In the genomic region with DNA sequence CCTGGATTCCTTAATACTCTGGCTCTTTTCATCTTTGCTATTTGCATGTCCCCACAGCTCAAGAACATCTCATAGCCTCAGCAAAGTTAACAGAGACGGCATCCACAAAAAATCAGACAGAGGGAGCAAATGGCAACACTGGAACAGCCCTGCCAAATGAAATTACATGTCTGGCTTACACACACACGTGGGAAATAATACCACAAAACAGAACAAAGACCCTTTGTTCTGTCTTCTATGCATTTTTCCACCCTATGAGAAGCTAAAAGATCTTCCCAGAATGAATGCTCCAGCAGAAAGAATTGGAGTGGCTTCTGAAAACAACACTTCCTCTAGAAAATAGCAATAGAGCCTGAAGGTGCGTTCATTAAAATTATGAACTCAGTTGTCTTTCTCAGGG, we compare ENCODE assay signal across 16 cellular contexts.
DNase-seq lines count a peak whose midpoint lies in the region; TF ChIP-seq lines count a peak whose summit lies in the region.
"Had no signal": no experiment of that assay in that cellular context is flagged by ENCODE, and none has a peak within 500 bp of the region (broad histone marks: within the 10 kb centered on the region; RNA-seq: fewer than 3 reads in every experiment).

No MANE protein-coding gene starts in this region.

- POLR2A ChIA-PET in HEK293T (lab: Yijun Ruan, JAX) = no interaction called here

- DNase-seq in COLO829 (ENCODE audit: low spot score) (peak; percentile 49), NCI-H526 treated with DMSO at 0.1 percent for 48 hours (lab: John Stamatoyannopoulos, UW) (peak; percentile 25), foreskin melanocyte (peak; percentile 75), pons (ENCODE audit: low spot score) (peak; percentile 72), NOMO-1 treated with DMSO at 0.1 percent for 48 hours (lab: John Stamatoyannopoulos, UW; ENCODE audit: unreplicated experiment) (no peak), NCI-H2081 (lab: John Stamatoyannopoulos, UW) (no peak), HEK293T (ENCODE audit: extremely low spot score) (no peak)
- no peak for DNase-seq in stimulated activated CD4-positive, alpha-beta T cell treated with anti-CD3 and anti-CD28 coated beads, Interleukin-2, amount 100 ng/mL, for 24 hours
- DNase-seq: Kasumi-1, NCI-H1092 treated with DMSO at 0.1 percent for 48 hours, NCI-H146, NCI-H2081 treated with DMSO at 0.1 percent for 48 hours, NCI-H446 treated with DMSO at 0.1 percent for 48 hours, NCI-H748 treated with DMSO at 0.1 percent for 48 hours, RPMI8226, SIG-M5 had no signal

- CTCF ChIA-PET in HEK293T (lab: Yijun Ruan, JAX) = no interaction called here

TF ChIP-seq in HEK293T, 16 proteins besides CTCF, POLR2A, EP300 and RAD21:
- TF ChIP-seq FOXA1 (IDR thresholded peaks at IDR 0.05) (no peak), HDGF (IDR thresholded peaks at IDR 0.05; ENCODE audit: borderline replicate concordance) (no peak), SUZ12 (IDR thresholded peaks at IDR 0.05) (no peak), ZNF384 (IDR thresholded peaks at IDR 0.05) (no peak), TARDBP (IDR thresholded peaks at IDR 0.05) (no peak), ELF4 (IDR thresholded peaks at IDR 0.05) (no peak), CTBP1 (IDR thresholded peaks at IDR 0.05; ENCODE audit: borderline replicate concordance) (no peak), PKNOX1 (IDR thresholded peaks at IDR 0.05) (no peak), ARNT (IDR thresholded peaks at IDR 0.05) (no peak), L3MBTL2 (conservative IDR thresholded peaks at IDR 0.05) (no peak), LEF1 (IDR thresholded peaks at IDR 0.05; ENCODE audit: borderline replicate concordance) (no peak), FOXK2 (IDR thresholded peaks at IDR 0.05) (no peak), SP1 (IDR thresholded peaks at IDR 0.05) (no peak), NFRKB (IDR thresholded peaks at IDR 0.05) (no peak), BHLHE40 (IDR thresholded peaks at IDR 0.05; ENCODE audit: borderline replicate concordance) (no peak), FOXM1 (IDR thresholded peaks at IDR 0.05; ENCODE audit: borderline replicate concordance) (no peak)

Comparison
In these comparisons a context has a peak if more than half of its experiments do, and no peak if none do; other contexts are left out.
1. DNase-seq: peak in COLO829 (single experiment), NCI-H526 treated with DMSO at 0.1 percent for 48 hours (single experiment), foreskin melanocyte (single experiment) and pons (single experiment); none in NOMO-1 treated with DMSO at 0.1 percent for 48 hours (single experiment), stimulated activated CD4-positive, alpha-beta T cell treated with anti-CD3 and anti-CD28 coated beads, Interleukin-2, amount 100 ng/mL, for 24 hours (0 of 2), NCI-H2081 (0 of 2) and HEK293T (single experiment).